Comparison of ENCODE assay signal across 8 cellular contexts in genomic region chr18:61972389-61973264, GRCh38.
DNase-seq lines count a peak whose midpoint lies in the region; ATAC-seq, FAIRE-seq and TF ChIP-seq lines count a peak whose summit lies in the region.

No MANE protein-coding gene starts in this region.

- BruUV-seq in IMR-90 (replicated peaks; lab: Mats Ljungman, UMichigan) (no TSS peak), K562 (replicated peaks; lab: Mats Ljungman, UMichigan) (no TSS peak)

- no peak for TF ChIP-seq POLR2A in IMR-90 (IDR thresholded peaks at IDR 0.05; ENCODE audit: low read depth, low read length)
- TF ChIP-seq POLR2A in K562 (conservative IDR thresholded peaks at IDR 0.05) = no peak

- H4K20me1 ChIP-seq in DND-41 (ENCODE audit: insufficient read depth, low read length) = no peaks in the 10 kb centered on the region
- H4K20me1 ChIP-seq in IMR-90 (ENCODE audit: insufficient read depth, low read length) = no peaks in the 10 kb centered on the region
- no peaks in the 10 kb centered on the region for H4K20me1 ChIP-seq in K562 (replicated peaks; ENCODE audit: control insufficient read depth, insufficient read depth, low read length)

- H4K8ac ChIP-seq in IMR-90 (ENCODE audit: low read depth in 2 of 2, low read length in 2 of 2) = no peak overlapping the region

- in situ Hi-C loops in IMR-90 (cut with MboI; ENCODE audit: low sequenced_read_pairs) (no loop called here), K562 (cut with MboI) (no loop called here)

- no CpG with 5 or more reads among the region's 4 CpGs for WGBS in IMR-90 (ENCODE audit: extremely low coverage in 2 of 2, insufficient read length in 1 of 2), 2 experiments
- WGBS in K562 (ENCODE audit: insufficient coverage, low coverage, missing lambda C conversion rate) = 0% methylated on average over 4 of the region's 4 CpGs

- no peak overlapping the region for H2AFZ ChIP-seq in DND-41 (ENCODE audit: low read depth, low read length)
- H2AFZ ChIP-seq in IMR-90 (replicated peaks; ENCODE audit: low read length, poor library complexity) = peak overlapping the region; percentile 57
- H2AFZ ChIP-seq in K562 (ENCODE audit: low read depth, low read length) = no peak overlapping the region

- no peak overlapping the region for H4K5ac ChIP-seq in IMR-90 (ENCODE audit: low read depth, low read length)

- no peak for TF ChIP-seq EP300 in K562 (IDR thresholded peaks at IDR 0.05; ENCODE audit: low read length)

- no peak overlapping the region for H3K4ac ChIP-seq in IMR-90 (ENCODE audit: low read depth, low read length)

- TF ChIP-seq CTCF in DND-41 (IDR thresholded peaks at IDR 0.05; ENCODE audit: borderline replicate concordance, extremely low read depth, low read length, poor library complexity, severe bottlenecking) = no peak
- no peak for TF ChIP-seq CTCF in IMR-90 (conservative IDR thresholded peaks at IDR 0.05; ENCODE audit: low read depth, low read length)
- no peak for TF ChIP-seq CTCF in K562 (IDR thresholded peaks at IDR 0.05 in 2 of 3, conservative IDR thresholded peaks at IDR 0.05 in 1 of 3; ENCODE audit: insufficient read depth in 2 of 3, low read depth in 1 of 3, low read length in 3 of 3)
- no peak for TF ChIP-seq CTCF in chondrocyte (IDR thresholded peaks at IDR 0.05)

- H2AK9ac ChIP-seq in IMR-90 (replicated peaks; ENCODE audit: low read depth, low read length, poor library complexity) = no peak overlapping the region

- H3K9me3 ChIP-seq in DND-41 (ENCODE audit: insufficient read depth, low read length, severe bottlenecking) (no peaks in the 10 kb centered on the region), IMR-90 (ENCODE audit: control insufficient read depth, insufficient read depth, low read length) (no peaks in the 10 kb centered on the region), K562 (replicated peaks; ENCODE audit: control insufficient read depth, insufficient read depth, low read depth, low read length) (no peaks in the 10 kb centered on the region)

- H4K91ac ChIP-seq in IMR-90 (ENCODE audit: insufficient read depth, low read depth, low read length) = no peak overlapping the region; the same call in 1 of the 2 replicates

- DNase-seq in DND-41 = no peak
- no peak for DNase-seq in IMR-90
- DNase-seq in K562 (ENCODE audit: extremely low read depth in 1 of 4, low spot score in 3 of 4) = no peak
- no peak for DNase-seq in left ventricle myocardium superior
- DNase-seq in activated CD4-positive, alpha-beta T cell treated with anti-CD3 and anti-CD28 coated beads for 48 hours = no peak
- no peak for DNase-seq in stimulated activated CD4-positive, alpha-beta T cell treated with anti-CD3 and anti-CD28 coated beads, Interleukin-4, amount 100 ng/mL, for 24 hours
- no peak for DNase-seq in chondrocyte (ENCODE audit: low spot score)

- H3K36me3 Mint-ChIP-seq in chondrocyte (ENCODE audit: low read depth) = no peaks in the 10 kb centered on the region

- H3K4me1 Mint-ChIP-seq in chondrocyte (ENCODE audit: low read depth) = no peaks in the 10 kb centered on the region

- CTCF ChIA-PET in IMR-90 (lab: Yijun Ruan, JAX) = no interaction called here
- CTCF ChIA-PET in K562 (lab: Yijun Ruan, JAX; ENCODE audit: low intra/inter-chr PET ratio) = no interaction called here

- no peak overlapping the region for H2BK120ac ChIP-seq in IMR-90 (ENCODE audit: low read depth, low read length)

- H2BK20ac ChIP-seq in IMR-90 (ENCODE audit: low read depth, low read length) = no peak overlapping the region

- H3K9me1 ChIP-seq in IMR-90 (ENCODE audit: insufficient read depth, low read length) (peaks cover 2% of the 10 kb centered on the region; the same call in 1 of the 2 replicates), K562 (ENCODE audit: control insufficient read depth, insufficient read depth, low read length) (no peaks in the 10 kb centered on the region)

- no peaks in the 10 kb centered on the region for H3K27me3 ChIP-seq in DND-41 (ENCODE audit: insufficient read depth, low read length, poor library complexity)
- H3K27me3 ChIP-seq in IMR-90 (ENCODE audit: control insufficient read depth, insufficient read depth, low read length) = no peaks in the 10 kb centered on the region
- no peaks in the 10 kb centered on the region for H3K27me3 ChIP-seq in K562 (ENCODE audit: control insufficient read depth in 2 of 2, insufficient read depth in 2 of 2, low read length in 2 of 2)

- no peaks in the 10 kb centered on the region for H3K79me1 ChIP-seq in IMR-90 (ENCODE audit: low read depth in 1 of 2, low read length in 2 of 2)

- ATAC-seq in DND-41 (ENCODE audit: insufficient read depth, low read depth) = peak; percentile 19; the same call in 1 of the 3 replicates
- ATAC-seq in GM21515 (IDR thresholded peaks at IDR 0.05; ENCODE audit: unreplicated experiment) = peak; percentile 84
- ATAC-seq in IMR-90 (ENCODE audit: low read depth) = no peak
- no peak for ATAC-seq in K562
- ATAC-seq in left ventricle myocardium superior = no peak

- intact Hi-C loops in IMR-90 (cut with micrococcal nuclease) (no loop called here), K562 (cut with micrococcal nuclease) (no loop called here), left ventricle myocardium superior (cut with micrococcal nuclease) (no loop called here)

- peaks cover 6% of the 10 kb centered on the region for H3K4me1 ChIP-seq in DND-41 (ENCODE audit: insufficient read depth, low read length)
- H3K4me1 ChIP-seq in IMR-90 (ENCODE audit: control insufficient read depth, insufficient read depth, low read length) = no peaks in the 10 kb centered on the region
- H3K4me1 ChIP-seq in K562 (replicated peaks in 1 of 2; ENCODE audit: control insufficient read depth in 2 of 2, insufficient read depth in 2 of 2, low read length in 2 of 2) = no peaks in the 10 kb centered on the region; a peak in 1 of 5 replicates

- no peak overlapping the region for H2BK15ac ChIP-seq in IMR-90 (ENCODE audit: low read depth, low read length)

- no peak overlapping the region for H3K4me2 ChIP-seq in DND-41 (ENCODE audit: insufficient read depth, low read length)
- no peak overlapping the region for H3K4me2 ChIP-seq in IMR-90 (ENCODE audit: low read depth, low read length)
- no peak overlapping the region for H3K4me2 ChIP-seq in K562 (ENCODE audit: insufficient read depth, low read length)

- no peaks in the 10 kb centered on the region for H3K9me3 Mint-ChIP-seq in chondrocyte (ENCODE audit: low read depth)

- H3K56ac ChIP-seq in IMR-90 (ENCODE audit: extremely low read depth, insufficient read depth, low read length) = no peak overlapping the region

- no peak overlapping the region for H2BK5ac ChIP-seq in IMR-90 (ENCODE audit: low read depth, low read length, poor library complexity, severe bottlenecking)

- H3K27ac Mint-ChIP-seq in chondrocyte (ENCODE audit: unreplicated experiment) = no peak overlapping the region

- H3K18ac ChIP-seq in IMR-90 (ENCODE audit: low read depth, low read length) = no peak overlapping the region

- H3K36me3 ChIP-seq in DND-41 (ENCODE audit: insufficient read depth, low read length) (no peaks in the 10 kb centered on the region), IMR-90 (ENCODE audit: control insufficient read depth, insufficient read depth, low read length) (no peaks in the 10 kb centered on the region), K562 (ENCODE audit: control insufficient read depth, insufficient read depth, low read length) (no peaks in the 10 kb centered on the region)

- no peak overlapping the region for H2AK5ac ChIP-seq in IMR-90 (ENCODE audit: low read depth, low read length)

- POLR2A ChIA-PET in IMR-90 (lab: Charles Lee; ENCODE audit: unreplicated experiment) (interaction anchor here (0.5 kb wide), 1 partner anchor 348 kb away, joined by 6 read pairs; no protein-coding TSS in a partner anchor), K562 (lab: Yijun Ruan, JAX) (no interaction called here)

- H3K79me2 ChIP-seq in DND-41 (ENCODE audit: insufficient read depth, low read length) (no peaks in the 10 kb centered on the region), K562 (ENCODE audit: control insufficient read depth, insufficient read depth, low read length) (no peaks in the 10 kb centered on the region)

- H3K9ac ChIP-seq in DND-41 (ENCODE audit: low read depth, low read length) = no peak overlapping the region
- H3K9ac ChIP-seq in IMR-90 (ENCODE audit: low read depth, low read length) = no peak overlapping the region
- H3K9ac ChIP-seq in K562 (ENCODE audit: insufficient read depth in 1 of 2, low read depth in 2 of 2, low read length in 2 of 2) = no peak overlapping the region

- no peak overlapping the region for H3K23ac ChIP-seq in IMR-90 (ENCODE audit: low read depth, low read length)

- no peak for FAIRE-seq in K562 (lab: Jason Lieb, UNC)

- no peaks in the 10 kb centered on the region for H3K27me3 Mint-ChIP-seq in chondrocyte (ENCODE audit: low read depth)

- no peak overlapping the region for H3K14ac ChIP-seq in IMR-90 (replicated peaks; ENCODE audit: low read depth, low read length)

- TF ChIP-seq RAD21 in IMR-90 (IDR thresholded peaks at IDR 0.05; ENCODE audit: low read length) (no peak), K562 (CRISPR knock-in tag; conservative IDR thresholded peaks at IDR 0.05 in 1 of 2, IDR thresholded peaks at IDR 0.05 in 1 of 2) (no peak)

- H3K4me3 ChIP-seq in DND-41 (ENCODE audit: low read depth in 1 of 2, low read length in 2 of 2) = no peak overlapping the region
- H3K4me3 ChIP-seq in IMR-90 (ENCODE audit: insufficient read depth, low read depth, low read length) = no peak overlapping the region
- H3K4me3 ChIP-seq in K562 = no peak overlapping the region

- dilution Hi-C loops in IMR-90 (cut with HindIII; ENCODE audit: low sequenced_read_pairs, unreplicated experiment) = no loop called here

- H3K27ac ChIP-seq in DND-41 (ENCODE audit: low read length) (no peak overlapping the region), IMR-90 (ENCODE audit: insufficient read depth, low read length) (no peak overlapping the region), K562 (ENCODE audit: extremely low read depth, low read depth, low read length) (no peak overlapping the region)

- H3K4me3 Mint-ChIP-seq in chondrocyte (ENCODE audit: unreplicated experiment) = no peak overlapping the region

TF ChIP-seq in IMR-90, 13 proteins besides CTCF, POLR2A, EP300 and RAD21 (continues in another document):
- TF ChIP-seq RFX5 (IDR thresholded peaks at IDR 0.05; ENCODE audit: low read depth, low read length) (no peak), FOS (IDR thresholded peaks at IDR 0.05; ENCODE audit: low read depth, low read length) (no peak), MAFK (IDR thresholded peaks at IDR 0.05; ENCODE audit: low read depth, low read length) (no peak), SMC3 (IDR thresholded peaks at IDR 0.05; ENCODE audit: low read depth, low read length) (no peak), BHLHE40 (IDR thresholded peaks at IDR 0.05; ENCODE audit: low read depth, low read length) (no peak), RCOR1 (IDR thresholded peaks at IDR 0.05; ENCODE audit: insufficient replicate concordance, low read length) (no peak)

TF ChIP-seq in K562, 482 proteins besides CTCF, POLR2A, EP300 and RAD21:
- TF ChIP-seq ELF1 (tag; IDR thresholded peaks at IDR 0.05) (peak; percentile 26; the same call in 1 of the 2 replicates), ZNF12 (CRISPR knock-in tag; IDR thresholded peaks at IDR 0.05) (no peak)

Comparison
In these comparisons a context has a peak if more than half of its experiments do, and no peak if none do; other contexts are left out.
1. ATAC-seq: peak in DND-41 (single experiment) and GM21515 (single experiment); none in IMR-90 (single experiment), K562 (single experiment) and left ventricle myocardium superior (single experiment).